Comparison of ENCODE assay signal across 1 cellular context in the genomic region with DNA sequence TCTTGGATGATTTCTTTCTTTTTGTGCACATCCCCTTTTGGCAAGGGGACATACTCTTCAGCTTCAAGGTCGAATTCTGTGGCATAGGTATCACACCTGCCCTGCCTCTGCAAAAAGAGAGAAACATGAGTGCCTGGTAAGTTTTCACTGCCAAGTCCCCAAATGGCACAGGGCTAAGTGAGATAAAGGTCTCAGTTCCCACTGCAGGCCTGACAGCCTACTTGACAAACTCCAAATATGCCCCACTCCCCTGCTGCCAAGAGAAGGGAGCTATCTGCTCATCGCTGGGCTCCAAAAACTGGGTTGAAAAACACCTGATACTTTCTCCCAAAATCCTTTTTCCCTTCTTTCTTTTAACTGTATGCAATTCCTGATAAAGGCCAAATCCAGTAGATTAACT.
TF ChIP-seq lines count a peak whose summit lies in the region.

No MANE protein-coding gene starts in this region.

TF ChIP-seq in endothelial cell of umbilical vein, 7 proteins besides CTCF, POLR2A, EP300 and RAD21:
- TF ChIP-seq EZH2 (IDR thresholded peaks at IDR 0.05; ENCODE audit: borderline replicate concordance, low read depth, low read length, severe bottlenecking), result no peak
- TF ChIP-seq JUN (IDR thresholded peaks at IDR 0.05; ENCODE audit: borderline replicate concordance, insufficient read depth, insufficient read length, low read depth), result no peak
- TF ChIP-seq POLR2AphosphoS5 (IDR thresholded peaks at IDR 0.05; ENCODE audit: insufficient read depth, low read depth, low read length), result no peak
- no peak for TF ChIP-seq MYC (IDR thresholded peaks at IDR 0.05; ENCODE audit: low read depth, low read length)
- no peak for TF ChIP-seq FOS (IDR thresholded peaks at IDR 0.05; ENCODE audit: borderline replicate concordance, insufficient read depth, low read length)
- TF ChIP-seq MAX (IDR thresholded peaks at IDR 0.05; ENCODE audit: insufficient read depth, insufficient read length), result no peak
- TF ChIP-seq GATA2 (IDR thresholded peaks at IDR 0.05; ENCODE audit: insufficient read depth, insufficient read length, low read depth, low read length), result no peak
